Comparison of ENCODE assay signal across 8 cellular contexts in genomic region chr6:33416386-33417126, GRCh38. TPM values are rescaled to one million over a fixed set of nuclear protein-coding genes. Genes with fewer than 3 reads are reported as not detected.
DNase-seq lines count a peak whose midpoint lies in the region; ATAC-seq and TF ChIP-seq lines count a peak whose summit lies in the region.

No MANE protein-coding gene starts in this region.

- H3K9me3 ChIP-seq in lung (ENCODE audit: control insufficient read depth in 2 of 2, insufficient read depth in 1 of 2, low read length in 1 of 2) = no peaks in the 10 kb centered on the region

- WGBS in lung, 2 donors = 53 to 69% methylated on average over 12 of the region's 12 CpGs

- H3K27ac Mint-ChIP-seq in activated naive CD8-positive, alpha-beta T cell treated with anti-CD3 and anti-CD28 coated beads, Interleukin-2, amount 50 U/mL, for 24 hours = peak overlapping the region; percentile 98

- peaks cover 77% of the 10 kb centered on the region for H3K4me1 Mint-ChIP-seq in activated naive CD8-positive, alpha-beta T cell treated with anti-CD3 and anti-CD28 coated beads, Interleukin-2, amount 50 U/mL, for 24 hours

- peaks cover 10% of the 10 kb centered on the region for H3K36me3 Mint-ChIP-seq in activated naive CD8-positive, alpha-beta T cell treated with anti-CD3 and anti-CD28 coated beads, Interleukin-2, amount 50 U/mL, for 24 hours (ENCODE audit: low read depth)

- no peak overlapping the region for H3K4me3 ChIP-seq in lung

- H3K27me3 Mint-ChIP-seq in activated naive CD8-positive, alpha-beta T cell treated with anti-CD3 and anti-CD28 coated beads, Interleukin-2, amount 50 U/mL, for 24 hours = no peaks in the 10 kb centered on the region

- peak; percentile 2 for ATAC-seq in activated naive CD8-positive, alpha-beta T cell treated with anti-CD3 and anti-CD28 coated beads, Interleukin-2, amount 50 U/mL, for 24 hours
- ATAC-seq in lung (ENCODE audit: insufficient read depth, low FRiP score) (no peak), GM18907 (IDR thresholded peaks at IDR 0.05; ENCODE audit: unreplicated experiment) (no peak)

- H3K9me3 Mint-ChIP-seq in activated naive CD8-positive, alpha-beta T cell treated with anti-CD3 and anti-CD28 coated beads, Interleukin-2, amount 50 U/mL, for 24 hours = no peaks in the 10 kb centered on the region

- TF ChIP-seq CTCF in lung (IDR thresholded peaks at IDR 0.05; ENCODE audit: control extremely low read depth, extremely low read depth) = no peak

- H3K4me3 Mint-ChIP-seq in activated naive CD8-positive, alpha-beta T cell treated with anti-CD3 and anti-CD28 coated beads, Interleukin-2, amount 50 U/mL, for 24 hours = peak overlapping the region; percentile 91

- DNase-seq in stimulated activated CD4-positive, alpha-beta T cell treated with anti-CD3 and anti-CD28 coated beads, Interleukin-1b, Interleukin-23, amount 100 ng/mL, for 48 hours = peak; percentile 60
- DNase-seq in stimulated activated CD4-positive, alpha-beta T cell treated with anti-CD3 and anti-CD28 coated beads, Interleukin-4, amount 100 ng/mL, for 1 hour = no peak
- no peak for DNase-seq in activated naive CD8-positive, alpha-beta T cell treated with anti-CD3 and anti-CD28 coated beads, Interleukin-2, amount 50 U/mL, for 24 hours
- no peak for DNase-seq in lung (ENCODE audit: low spot score)
- no peak for DNase-seq in NCI-H510A (lab: John Stamatoyannopoulos, UW)
- no peak for DNase-seq in NCI-H187 treated with DMSO at 0.1 percent for 48 hours (lab: John Stamatoyannopoulos, UW)
- DNase-seq in NCI-H1694 treated with DMSO at 0.1 percent for 48 hours (lab: John Stamatoyannopoulos, UW) = no peak

- H3K4me1 ChIP-seq in lung (ENCODE audit: control insufficient read depth in 2 of 2, insufficient read depth in 2 of 2, low read length in 2 of 2) = peaks cover 5 to 16% of the 10 kb centered on the region in 2 donors

- H3K27ac ChIP-seq in lung (ENCODE audit: low read depth in 1 of 2, low read length in 1 of 2) = peak overlapping the region; percentile 52 to 80

- no peaks in the 10 kb centered on the region for H3K27me3 ChIP-seq in lung (ENCODE audit: control insufficient read depth, insufficient read depth)

- H3K36me3 ChIP-seq in lung (ENCODE audit: control insufficient read depth in 2 of 2, insufficient read depth in 2 of 2, low read length in 2 of 2) = peaks cover 4 to 32% of the 10 kb centered on the region in 2 donors

RNA-seq across cellular contexts. Expression of gene CUTA, which starts 1.4 kb away (rescaled TPM):
- total RNA-seq in lung = 100 to 1,000 TPM in 1 of 2 donors, 10 to 100 TPM in 1; 88.7 to 134 TPM
- polyA plus RNA-seq in lung = 100 to 1,000 TPM; 122 to 275 TPM

RNA-seq across cellular contexts. Expression of gene SYNGAP1, which starts 3.3 kb away (rescaled TPM):
- 10 to 100 TPM; 10.8 to 32.0 TPM for total RNA-seq in lung
- 10 to 100 TPM in 1 of 2 donors, 1 to 10 TPM in 1; 9.2 to 13.2 TPM for polyA plus RNA-seq in lung

RNA-seq across cellular contexts. Expression of gene PHF1, which starts 5.7 kb away (rescaled TPM):
- total RNA-seq in lung = 10 to 100 TPM; 30.9 to 49.3 TPM
- polyA plus RNA-seq in lung = 100 to 1,000 TPM in 1 of 2 donors, 10 to 100 TPM in 1; 40.8 to 121 TPM

RNA-seq across cellular contexts. Expression of gene KIFC1, which starts 24.9 kb away (rescaled TPM):
- 1 to 10 TPM; 2.1 to 4.4 TPM for total RNA-seq in lung
- 1 to 10 TPM; 2.6 to 2.7 TPM for polyA plus RNA-seq in lung

RNA-seq across cellular contexts. Expression of gene ZBTB9, which starts 37.8 kb away (rescaled TPM):
- 1 to 10 TPM; 4.0 to 7.9 TPM for total RNA-seq in lung
- polyA plus RNA-seq in lung = 1 to 10 TPM; 4.1 to 4.8 TPM
